9 cellular contexts compared by ENCODE assay signal in genomic region chr11:119380816-119381185, GRCh38. TPM values are rescaled to one million over a fixed set of nuclear protein-coding genes. Genes with fewer than 3 reads are reported as not detected.
DNase-seq lines count a peak whose midpoint lies in the region; ATAC-seq, FAIRE-seq and TF ChIP-seq lines count a peak whose summit lies in the region.
"Had no signal": no experiment of that assay in that cellular context is flagged by ENCODE, and none has a peak within 500 bp of the region (broad histone marks: within the 10 kb centered on the region; RNA-seq: fewer than 3 reads in every experiment).

No MANE protein-coding gene starts in this region.

- no peaks in the 10 kb centered on the region for H3K36me3 ChIP-seq in CD8-positive, alpha-beta memory T cell (ENCODE audit: insufficient read depth, low read length)
- H3K36me3 ChIP-seq in endothelial cell of umbilical vein (ENCODE audit: control insufficient read depth in 2 of 2, extremely low read depth in 1 of 2, insufficient read depth in 2 of 2, low read length in 2 of 2) (no peaks in the 10 kb centered on the region), pancreas (no peaks in the 10 kb centered on the region)

- H3K27me3 ChIP-seq in CD8-positive, alpha-beta memory T cell (ENCODE audit: insufficient read depth, low read length, poor library complexity, severe bottlenecking), result no peaks in the 10 kb centered on the region
- H3K27me3 ChIP-seq in endothelial cell of umbilical vein (ENCODE audit: control insufficient read depth in 2 of 2, insufficient read depth in 2 of 2, low read length in 2 of 2) (peaks cover 7 to 14% of the 10 kb centered on the region in 2 experiments), pancreas (no peaks in the 10 kb centered on the region)

- peaks cover 0 to 3% of the 10 kb centered on the region in 2 donors for H3K27me3 Mint-ChIP-seq in CD8-positive, alpha-beta memory T cell

- H4K20me1 ChIP-seq in endothelial cell of umbilical vein (replicated peaks; ENCODE audit: control insufficient read depth, extremely low read depth, insufficient read depth, low read length), result no peaks in the 10 kb centered on the region

- POLR2A ChIA-PET in CD8-positive, alpha-beta memory T cell (lab: Charles Lee), result interaction anchor here (0.6 to 1.4 kb wide), 2 partner anchors 23 to 24 kb away, joined by 4 to 5 read pairs; no protein-coding TSS in a partner anchor
- POLR2A ChIA-PET in endothelial cell of umbilical vein (lab: Charles Lee), result interaction anchor here (0.6 kb wide), 1 partner anchor 78 kb away, joined by 5 read pairs; no protein-coding TSS in a partner anchor

- peak overlapping the region; percentile 56 for H3K4me2 ChIP-seq in endothelial cell of umbilical vein (ENCODE audit: insufficient read depth, low read length)

- peaks cover 13% of the 10 kb centered on the region for H3K4me1 ChIP-seq in CD8-positive, alpha-beta memory T cell (ENCODE audit: insufficient read depth, low read length)
- H3K4me1 ChIP-seq in endothelial cell of umbilical vein (ENCODE audit: control insufficient read depth, extremely low read depth, insufficient read depth, low read length) (peaks cover 10% of the 10 kb centered on the region), pancreas (peaks cover 7 to 12% (median 11%) of the 10 kb centered on the region in 3 donors)

- TF ChIP-seq POLR2A in endothelial cell of umbilical vein (IDR thresholded peaks at IDR 0.05; ENCODE audit: low read depth, low read length), result no peak

- no peak overlapping the region for H3K9ac ChIP-seq in endothelial cell of umbilical vein (replicated peaks; ENCODE audit: extremely low read depth, insufficient read depth, low read length)

- H2AFZ ChIP-seq in endothelial cell of umbilical vein (ENCODE audit: low read depth, low read length), result peak overlapping the region; percentile 86

- peaks cover 0 to 8% (median 4%) of the 10 kb centered on the region in 3 donors for H3K4me1 Mint-ChIP-seq in CD8-positive, alpha-beta memory T cell

- H3K36me3 Mint-ChIP-seq in CD8-positive, alpha-beta memory T cell, result no peaks in the 10 kb centered on the region

- peak overlapping the region in 3 of 8 donors; percentile 26 to 36 (median 35) for H3K27ac Mint-ChIP-seq in CD8-positive, alpha-beta memory T cell

- TF ChIP-seq CTCF in endothelial cell of umbilical vein (IDR thresholded peaks at IDR 0.05; ENCODE audit: extremely low read depth in 1 of 2, insufficient read depth in 1 of 2, low read depth in 1 of 2, low read length in 2 of 2), result no peak
- no peak for TF ChIP-seq CTCF in pancreas (IDR thresholded peaks at IDR 0.05)

- peak; percentile 1 to 4 (median 3) for ATAC-seq in pancreas
- ATAC-seq in left lobe of liver, result no peak

- H3K9me3 ChIP-seq in CD8-positive, alpha-beta memory T cell (ENCODE audit: low read length), result no peaks in the 10 kb centered on the region
- H3K9me3 ChIP-seq in endothelial cell of umbilical vein (replicated peaks; ENCODE audit: control insufficient read depth, insufficient read depth, low read length) (no peaks in the 10 kb centered on the region), pancreas (no peaks in the 10 kb centered on the region)

- H3K4me3 Mint-ChIP-seq in CD8-positive, alpha-beta memory T cell, result no peak overlapping the region

- H3K9me3 Mint-ChIP-seq in CD8-positive, alpha-beta memory T cell, result no peaks in the 10 kb centered on the region

- peak overlapping the region; percentile 51 for H3K27ac ChIP-seq in CD8-positive, alpha-beta memory T cell (ENCODE audit: low read depth, low read length)
- no peak overlapping the region for H3K27ac ChIP-seq in endothelial cell of umbilical vein (ENCODE audit: insufficient read depth, low read depth, low read length)
- H3K27ac ChIP-seq in pancreas, result peak overlapping the region; percentile 6 to 74 (median 58)

- FAIRE-seq in endothelial cell of umbilical vein (lab: Jason Lieb, UNC), result no peak
- no peak for FAIRE-seq in pancreas (lab: Jason Lieb, UNC)

- CTCF ChIA-PET in CD8-positive, alpha-beta memory T cell (lab: Charles Lee), result interaction anchor here (0.6 to 15.4 kb wide), 14 partner anchors 8 to 110 kb away, joined by 3 to 145 read pairs (median 4); no protein-coding TSS in a partner anchor
- CTCF ChIA-PET in endothelial cell of umbilical vein (lab: Charles Lee), result interaction anchor here (0.8 to 4.6 kb wide), 12 partner anchors 9 to 97 kb away, joined by 3 to 44 read pairs (median 5); partner anchors contain the start of gene C1QTNF5

- no peak for DNase-seq in CD8-positive, alpha-beta memory T cell
- DNase-seq in MV-4-11 (lab: John Stamatoyannopoulos, UW), result peak; percentile 17
- DNase-seq in endothelial cell of umbilical vein (ENCODE audit: low read depth, low spot score), result no peak
- no peak for DNase-seq in pancreas
- DNase-seq in SKM-1 (lab: John Stamatoyannopoulos, UW; ENCODE audit: unreplicated experiment), result no peak
- DNase-seq in left lobe of liver (ENCODE audit: low spot score), result no peak
- no peak for DNase-seq in dermis blood vessel endothelial cell
- no peak for DNase-seq in SHP77 treated with DMSO at 0.1 percent for 48 hours (lab: John Stamatoyannopoulos, UW)

- intact Hi-C loops in endothelial cell of umbilical vein (cut with micrococcal nuclease), result loop anchor here (1.0 to 2.0 kb wide), 3 partner anchors 60 to 238 kb away; no protein-coding TSS in a partner anchor
- intact Hi-C loops in pancreas (cut with DNase I), result no loop called here

- dilution Hi-C loops in endothelial cell of umbilical vein (cut with MboI; ENCODE audit: extremely low pct_ligation_motif_present, low sequenced_read_pairs), result no loop called here

- no peaks in the 10 kb centered on the region for H3K9me1 ChIP-seq in endothelial cell of umbilical vein (replicated peaks; ENCODE audit: control insufficient read depth, extremely low read depth, insufficient read depth, low read length)

- BruUV-seq in endothelial cell of umbilical vein (replicated peaks; lab: Mats Ljungman, UMichigan), result no TSS peak

- H3K79me2 ChIP-seq in endothelial cell of umbilical vein (ENCODE audit: control insufficient read depth, insufficient read depth, low read length), result no peaks in the 10 kb centered on the region

- H3K4me3 ChIP-seq in CD8-positive, alpha-beta memory T cell (ENCODE audit: low read length), result peak overlapping the region; percentile 74
- H3K4me3 ChIP-seq in endothelial cell of umbilical vein (replicated peaks in 1 of 3; ENCODE audit: insufficient read depth in 1 of 3, low read depth in 1 of 3, low read length in 3 of 3) (peak overlapping the region in 2 of 3 experiments; percentile 39 to 51), pancreas (peak overlapping the region; percentile 35 to 62 (median 52))

- 6% methylated on average over 9 to 10 of the region's 10 CpGs for WGBS in pancreas, 2 donors

RNA-seq across cellular contexts. Expression of gene USP2, which starts 0.7 kb away (rescaled TPM):
- total RNA-seq in CD8-positive, alpha-beta memory T cell, result under 1 TPM; 0.15 to 0.51 TPM
- polyA plus RNA-seq in CD8-positive, alpha-beta memory T cell, result not detected
- total RNA-seq in endothelial cell of umbilical vein, result 1.1 and 1.2 TPM in 2 replicates
- 0.21 and 0.22 TPM in 2 replicates for polyA plus RNA-seq in endothelial cell of umbilical vein
- 0.27 and 0.30 TPM in 2 replicates for polyA plus RNA-seq in endothelial cell of umbilical vein (2011; cell fraction: cytosol; rRNA removed)
- 0.21 and 0.35 TPM in 2 replicates for polyA plus RNA-seq in endothelial cell of umbilical vein (2011; cell fraction: nucleus; rRNA removed)
- polyA plus RNA-seq in endothelial cell of umbilical vein (2012), result 0.64 and 1.2 TPM in 2 replicates
- 0.45 and 0.53 TPM in 2 replicates for polyA minus RNA-seq in endothelial cell of umbilical vein
- polyA minus RNA-seq in endothelial cell of umbilical vein (2011; cell fraction: cytosol; rRNA and poly(A)+ RNA removed), result 1.7 TPM
- polyA minus RNA-seq in endothelial cell of umbilical vein (2011; cell fraction: nucleus; rRNA and poly(A)+ RNA removed), result 0.29 and 0.67 TPM in 2 replicates
- 1 to 10 TPM; 4.4 to 9.1 (median 6.6) TPM for total RNA-seq in pancreas
- polyA plus RNA-seq in pancreas, result 10 to 100 TPM in 1 of 2 donors, 1 to 10 TPM in 1; 5.9 to 15.4 TPM
- total RNA-seq in left lobe of liver, result 10.9 TPM
- total RNA-seq in dermis blood vessel endothelial cell, result 0.33 and 1.2 TPM in 2 replicates

RNA-seq across cellular contexts. Expression of gene MFRP, which starts 34.3 kb away (rescaled TPM):
- total RNA-seq in CD8-positive, alpha-beta memory T cell, result not detected
- not detected for polyA plus RNA-seq in CD8-positive, alpha-beta memory T cell
- not detected in 2 replicates for total RNA-seq in endothelial cell of umbilical vein
- polyA plus RNA-seq in endothelial cell of umbilical vein, result 0.03 and 0.08 TPM in 2 replicates
- 0.03 and 0.09 TPM in 2 replicates for polyA plus RNA-seq in endothelial cell of umbilical vein (2011; cell fraction: cytosol; rRNA removed)
- 0.04 TPM in 2 replicates for polyA plus RNA-seq in endothelial cell of umbilical vein (2011; cell fraction: nucleus; rRNA removed)
- not detected in 2 replicates for polyA plus RNA-seq in endothelial cell of umbilical vein (2012)
- 0.11 TPM in 1 of 2 replicates, not detected in the other for polyA minus RNA-seq in endothelial cell of umbilical vein
- polyA minus RNA-seq in endothelial cell of umbilical vein (2011; cell fraction: cytosol; rRNA and poly(A)+ RNA removed), result not detected
- not detected in 2 replicates for polyA minus RNA-seq in endothelial cell of umbilical vein (2011; cell fraction: nucleus; rRNA and poly(A)+ RNA removed)
- not detected for total RNA-seq in pancreas
- not detected for polyA plus RNA-seq in pancreas
- total RNA-seq in left lobe of liver, result not detected
- total RNA-seq in dermis blood vessel endothelial cell, result not detected in 2 replicates
- total RNA-seq: liver had no signal
- polyA plus RNA-seq: liver had no signal

RNA-seq across cellular contexts. Expression of gene C1QTNF5, which starts 40.1 kb away (rescaled TPM):
- total RNA-seq in CD8-positive, alpha-beta memory T cell, result not detected
- not detected for polyA plus RNA-seq in CD8-positive, alpha-beta memory T cell
- total RNA-seq in endothelial cell of umbilical vein, result 126 and 130 TPM in 2 replicates
- polyA plus RNA-seq in endothelial cell of umbilical vein, result 201 and 228 TPM in 2 replicates
- polyA plus RNA-seq in endothelial cell of umbilical vein (2011; cell fraction: cytosol; rRNA removed), result 125 and 160 TPM in 2 replicates
- polyA plus RNA-seq in endothelial cell of umbilical vein (2011; cell fraction: nucleus; rRNA removed), result 72.0 and 76.7 TPM in 2 replicates
- 98.8 and 155 TPM in 2 replicates for polyA plus RNA-seq in endothelial cell of umbilical vein (2012)
- 59.9 and 63.7 TPM in 2 replicates for polyA minus RNA-seq in endothelial cell of umbilical vein
- not detected for polyA minus RNA-seq in endothelial cell of umbilical vein (2011; cell fraction: cytosol; rRNA and poly(A)+ RNA removed)
- polyA minus RNA-seq in endothelial cell of umbilical vein (2011; cell fraction: nucleus; rRNA and poly(A)+ RNA removed), result 11.6 and 24.3 TPM in 2 replicates
- 10 to 100 TPM in 3 of 6 donors, 1 to 10 TPM in 3; 6.7 to 22.9 (median 10.4) TPM for total RNA-seq in pancreas
- polyA plus RNA-seq in pancreas, result 10 to 100 TPM; 22.2 to 27.9 TPM
- total RNA-seq in left lobe of liver, result 4.7 TPM
- total RNA-seq in dermis blood vessel endothelial cell, result 60.2 and 127 TPM in 2 replicates

RNA-seq across cellular contexts. Expression of gene THY1, which starts 42.2 kb away (rescaled TPM):
- total RNA-seq in CD8-positive, alpha-beta memory T cell, result under 1 TPM; 0.40 to 0.74 TPM
- polyA plus RNA-seq in CD8-positive, alpha-beta memory T cell, result not detected
- total RNA-seq in endothelial cell of umbilical vein (0.75 TPM in 1 of 2 replicates, not detected in the other), pancreas (10 to 100 TPM in 2 of 6 donors, 1 to 10 TPM in 4; 1.4 to 28.6 (median 3.4) TPM), left lobe of liver (0.96 TPM), dermis blood vessel endothelial cell (0.28 and 1.0 TPM in 2 replicates)
- polyA plus RNA-seq in endothelial cell of umbilical vein (1.4 and 3.1 TPM in 2 replicates), pancreas (1 to 10 TPM; 4.2 to 4.8 TPM)
- polyA plus RNA-seq in endothelial cell of umbilical vein (2011; cell fraction: cytosol; rRNA removed), result 0.62 and 0.66 TPM in 2 replicates
- polyA plus RNA-seq in endothelial cell of umbilical vein (2011; cell fraction: nucleus; rRNA removed), result 0.17 and 0.41 TPM in 2 replicates
- not detected in 2 replicates for polyA plus RNA-seq in endothelial cell of umbilical vein (2012)
- 0.66 and 2.5 TPM in 2 replicates for polyA minus RNA-seq in endothelial cell of umbilical vein
- not detected for polyA minus RNA-seq in endothelial cell of umbilical vein (2011; cell fraction: cytosol; rRNA and poly(A)+ RNA removed)
- polyA minus RNA-seq in endothelial cell of umbilical vein (2011; cell fraction: nucleus; rRNA and poly(A)+ RNA removed), result not detected in 2 replicates

RNA-seq across cellular contexts. Expression of gene RNF26, which starts 46.5 kb away (rescaled TPM):
- 10 to 100 TPM; 33.2 to 34.8 TPM for total RNA-seq in CD8-positive, alpha-beta memory T cell
- polyA plus RNA-seq in CD8-positive, alpha-beta memory T cell, result 46.1 TPM
- total RNA-seq in endothelial cell of umbilical vein, result 37.9 and 40.1 TPM in 2 replicates
- 41.6 and 43.8 TPM in 2 replicates for polyA plus RNA-seq in endothelial cell of umbilical vein
- polyA plus RNA-seq in endothelial cell of umbilical vein (2011; cell fraction: cytosol; rRNA removed), result 35.5 and 38.1 TPM in 2 replicates
- 15.7 and 17.7 TPM in 2 replicates for polyA plus RNA-seq in endothelial cell of umbilical vein (2011; cell fraction: nucleus; rRNA removed)
- 29.3 and 37.9 TPM in 2 replicates for polyA plus RNA-seq in endothelial cell of umbilical vein (2012)
- polyA minus RNA-seq in endothelial cell of umbilical vein, result 44.3 and 46.7 TPM in 2 replicates
- 31.6 TPM for polyA minus RNA-seq in endothelial cell of umbilical vein (2011; cell fraction: cytosol; rRNA and poly(A)+ RNA removed)
- 16.9 and 20.4 TPM in 2 replicates for polyA minus RNA-seq in endothelial cell of umbilical vein (2011; cell fraction: nucleus; rRNA and poly(A)+ RNA removed)
- total RNA-seq in pancreas, result 10 to 100 TPM in 2 of 6 donors, 1 to 10 TPM in 4; 5.6 to 11.5 (median 8.5) TPM
- polyA plus RNA-seq in pancreas, result 1 to 10 TPM; 4.9 to 8.8 TPM
- 15.0 TPM for total RNA-seq in left lobe of liver
- total RNA-seq in dermis blood vessel endothelial cell, result 3.2 and 16.8 TPM in 2 replicates
